ENCODE assay signal across 17 cellular contexts in the genomic region with DNA sequence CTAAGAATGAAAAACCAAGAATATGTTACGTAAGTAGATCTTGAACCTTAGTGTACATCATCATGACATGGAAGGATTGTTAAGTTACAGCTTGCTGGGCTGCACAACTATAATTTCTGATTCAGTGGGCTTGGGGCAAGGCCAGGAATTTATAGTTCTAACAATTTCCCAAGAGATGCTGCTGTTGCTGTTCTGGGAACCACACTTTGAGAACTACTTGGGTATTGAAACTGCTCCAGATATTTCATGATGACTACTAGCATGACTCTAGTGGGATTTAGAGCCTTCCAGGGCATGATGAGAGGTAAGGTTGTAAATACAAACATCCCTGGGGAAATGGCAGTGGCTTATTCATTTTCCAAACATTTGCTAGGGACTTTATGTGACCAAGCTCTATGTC.
DNase-seq lines count a peak whose midpoint lies in the region; ATAC-seq and TF ChIP-seq lines count a peak whose summit lies in the region.
"Had no signal": no experiment of that assay in that cellular context is flagged by ENCODE, and none has a peak within 500 bp of the region (broad histone marks: within the 10 kb centered on the region; RNA-seq: fewer than 3 reads in every experiment).

No MANE protein-coding gene starts in this region.

- no peaks in the 10 kb centered on the region for H4K20me1 ChIP-seq in mammary epithelial cell (ENCODE audit: insufficient read depth, low read length)
- H4K20me1 ChIP-seq: BLaER1 treated with 17β-estradiol and CSF1 and Interleukin-3, amounts not matched to agents 10 nM and 100 nM had no signal

- H3K27me3 ChIP-seq in mammary epithelial cell (ENCODE audit: insufficient read depth, low read length) = no peaks in the 10 kb centered on the region
- H3K27me3 ChIP-seq: BLaER1 treated with 17β-estradiol and CSF1 and Interleukin-3, amounts not matched to agents 10 nM and 100 nM had no signal

- H3K4me3 ChIP-seq in mammary epithelial cell (replicated peaks in 1 of 3; ENCODE audit: insufficient read depth in 1 of 3, low read depth in 2 of 3, low read length in 3 of 3) = no peak overlapping the region
- no peak overlapping the region for H3K4me3 ChIP-seq in fibroblast of mammary gland (ENCODE audit: control insufficient read depth, low read depth, low read length)
- H3K4me3 ChIP-seq in coronary artery = no peak overlapping the region
- H3K4me3 ChIP-seq: A549; BLaER1 treated with 17β-estradiol and CSF1 and Interleukin-3, amounts not matched to agents 10 nM and 100 nM had no signal

- intact Hi-C loops in MCF 10A (cut with micrococcal nuclease) = no loop called here
- intact Hi-C loops in mammary epithelial cell (cut with micrococcal nuclease) = no loop called here

- H3K4me1 Mint-ChIP-seq in MCF 10A (ENCODE audit: insufficient read depth, unreplicated experiment) = no peaks in the 10 kb centered on the region
- H3K4me1 Mint-ChIP-seq: B cell had no signal

- H3K36me3 Mint-ChIP-seq in MCF 10A (ENCODE audit: insufficient read depth, unreplicated experiment) = no peaks in the 10 kb centered on the region
- H3K36me3 Mint-ChIP-seq: CD8-positive, alpha-beta T cell had no signal

- no peak overlapping the region for H3K9ac ChIP-seq in mammary epithelial cell (ENCODE audit: insufficient read depth, low read length)
- H3K9ac ChIP-seq: BLaER1 treated with 17β-estradiol and CSF1 and Interleukin-3, amounts not matched to agents 10 nM and 100 nM had no signal

- no peak overlapping the region for H2AFZ ChIP-seq in mammary epithelial cell (ENCODE audit: low read depth, low read length)

- peaks cover 26% of the 10 kb centered on the region for H3K9me3 Mint-ChIP-seq in MCF 10A (ENCODE audit: unreplicated experiment)

- no peaks in the 10 kb centered on the region for H3K36me3 ChIP-seq in mammary epithelial cell (ENCODE audit: insufficient read depth, low read length)
- H3K36me3 ChIP-seq: BLaER1 treated with 17β-estradiol and CSF1 and Interleukin-3, amounts not matched to agents 10 nM and 100 nM had no signal

- dilution Hi-C loops in mammary epithelial cell (cut with HindIII; ENCODE audit: low sequenced_read_pairs) = no loop called here

- BruUV-seq in MCF 10A (replicated peaks; lab: Mats Ljungman, UMichigan) (no TSS peak), mammary epithelial cell (replicated peaks; lab: Mats Ljungman, UMichigan) (no TSS peak)

- TF ChIP-seq CTCF in MCF 10A (IDR thresholded peaks at IDR 0.05; ENCODE audit: unreplicated experiment) (no peak), mammary epithelial cell (conservative IDR thresholded peaks at IDR 0.05 in 1 of 2, IDR thresholded peaks at IDR 0.05 in 1 of 2; ENCODE audit: extremely low read depth in 1 of 2, insufficient read depth in 1 of 2, low read depth in 1 of 2, low read length in 2 of 2) (no peak), fibroblast of mammary gland (conservative IDR thresholded peaks at IDR 0.05; ENCODE audit: control insufficient read depth, insufficient read depth, low read depth, low read length) (no peak), coronary artery (IDR thresholded peaks at IDR 0.05) (no peak)

- 50% methylated on average over 1 of the region's 1 CpG for WGBS in mammary epithelial cell (ENCODE audit: low coverage, missing lambda C conversion rate)

- no peaks in the 10 kb centered on the region for H3K79me2 ChIP-seq in mammary epithelial cell (ENCODE audit: insufficient read depth, low read length)

- ATAC-seq in GM18498 (IDR thresholded peaks at IDR 0.05; ENCODE audit: unreplicated experiment) = no peak
- ATAC-seq: A549; CD8-positive, alpha-beta T cell had no signal

- POLR2A ChIA-PET in MCF 10A (lab: Yijun Ruan, JAX) = no interaction called here

- H3K4me3 Mint-ChIP-seq in MCF 10A (ENCODE audit: unreplicated experiment) = no peak overlapping the region
- H3K4me3 Mint-ChIP-seq: B cell; CD4-positive, alpha-beta T cell; CD8-positive, alpha-beta T cell had no signal

- no peaks in the 10 kb centered on the region for H3K27me3 Mint-ChIP-seq in MCF 10A (ENCODE audit: insufficient read depth, unreplicated experiment)
- H3K27me3 Mint-ChIP-seq: B cell; CD4-positive, alpha-beta T cell had no signal

- H3K4me1 ChIP-seq in mammary epithelial cell (ENCODE audit: insufficient read depth, low read length) = no peaks in the 10 kb centered on the region
- H3K4me1 ChIP-seq: A549; BLaER1 treated with 17β-estradiol and CSF1 and Interleukin-3, amounts not matched to agents 10 nM and 100 nM; Caco-2 had no signal

- DNase-seq in MCF 10A (ENCODE audit: unreplicated experiment) (peak; percentile 38), mammary epithelial cell (no peak), fibroblast of mammary gland (ENCODE audit: low read depth) (peak; percentile 67), coronary artery (ENCODE audit: low spot score) (no peak)
- DNase-seq: AML-193; Caco-2; Calu3; CD4-positive, alpha-beta T cell; CD8-positive, alpha-beta T cell; DMS79 treated with DMSO at 0.1 percent for 48 hours; GF-D8 had no signal

- no peak overlapping the region for H3K27ac Mint-ChIP-seq in MCF 10A (ENCODE audit: low read depth, unreplicated experiment)
- H3K27ac Mint-ChIP-seq: B cell; CD4-positive, alpha-beta T cell; CD8-positive, alpha-beta T cell had no signal

- CTCF ChIA-PET in MCF 10A (lab: Yijun Ruan, JAX) = interaction anchor here (0.5 kb wide), 1 partner anchor 695 kb away, joined by 5 read pairs; no protein-coding TSS in a partner anchor
- CTCF ChIA-PET in mammary epithelial cell (lab: Charles Lee; ENCODE audit: low non-redundant PET) = no interaction called here

- no peak overlapping the region for H3K4me2 ChIP-seq in mammary epithelial cell (ENCODE audit: insufficient read depth, low read depth, low read length)
- H3K4me2 ChIP-seq: A549; BLaER1 treated with 17β-estradiol and CSF1 and Interleukin-3, amounts not matched to agents 10 nM and 100 nM had no signal

- H3K9me3 ChIP-seq in mammary epithelial cell (replicated peaks; ENCODE audit: insufficient read depth, low read length) = peaks cover 12% of the 10 kb centered on the region
- H3K9me3 ChIP-seq: A549; BLaER1 treated with 17β-estradiol and CSF1 and Interleukin-3, amounts not matched to agents 10 nM and 100 nM; Caco-2 had no signal

- H3K27ac ChIP-seq in mammary epithelial cell (ENCODE audit: insufficient read depth, low read depth, low read length) = no peak overlapping the region
- H3K27ac ChIP-seq in coronary artery = no peak overlapping the region
- H3K27ac ChIP-seq: 22Rv1; A549; BLaER1 treated with 17β-estradiol and CSF1 and Interleukin-3, amounts not matched to agents 10 nM and 100 nM; C4-2B had no signal

- in situ Hi-C loops in mammary epithelial cell (cut with MboI; ENCODE audit: low sequenced_read_pairs in 2 of 2) = no loop called here

Comparison
In these comparisons a context has a peak if more than half of its experiments do, and no peak if none do; other contexts are left out.
1. DNase-seq: peak in MCF 10A (single experiment) and fibroblast of mammary gland (single experiment); none in mammary epithelial cell (single experiment) and coronary artery (single experiment).